In genomic region chr9:37947987-37948386, GRCh38 we compare ENCODE assay signal across 27 cellular contexts. TPM values are rescaled to one million over a fixed set of nuclear protein-coding genes. Genes with fewer than 3 reads are reported as not detected.
DNase-seq lines count a peak whose midpoint lies in the region; ATAC-seq and TF ChIP-seq lines count a peak whose summit lies in the region.
"Had no signal": no experiment of that assay in that cellular context is flagged by ENCODE, and none has a peak within 500 bp of the region (broad histone marks: within the 10 kb centered on the region; RNA-seq: fewer than 3 reads in every experiment).

No MANE protein-coding gene starts in this region.

- H3K4me3 Mint-ChIP-seq in MCF 10A (ENCODE audit: unreplicated experiment), result no peak overlapping the region
- no peak overlapping the region for H3K4me3 Mint-ChIP-seq in neural crest cell
- H3K4me3 Mint-ChIP-seq: activated naive CD8-positive, alpha-beta T cell; activated T-helper 1 cell treated with anti-CD3 and anti-CD28 coated beads, Interleukin-12 subunit alpha, Interleukin-12 subunit beta, Interleukin-2, Interleukin-4 antibody, amounts not matched to agents 30 ng/mL and 10 ng/mL and 1 ng/mL, durations not matched to agents 14 hours and 24 hours and 36 hours; CD8-positive, alpha-beta T cell; memory B cell; WTC11 had no signal

- POLR2A ChIA-PET in MCF 10A (lab: Yijun Ruan, JAX), result interaction anchor here (0.8 kb wide), 1 partner anchor 10 kb away, joined by 4 read pairs; no protein-coding TSS in a partner anchor

- H3K9me3 Mint-ChIP-seq in MCF 10A (ENCODE audit: unreplicated experiment) (no peaks in the 10 kb centered on the region), neural crest cell (no peaks in the 10 kb centered on the region)
- H3K9me3 Mint-ChIP-seq: activated T-helper 1 cell treated with anti-CD3 and anti-CD28 coated beads, Interleukin-12 subunit alpha, Interleukin-12 subunit beta, Interleukin-2, Interleukin-4 antibody, amounts not matched to agents 30 ng/mL and 10 ng/mL and 1 ng/mL, durations not matched to agents 14 hours and 24 hours and 36 hours; CD8-positive, alpha-beta T cell; WTC11 had no signal

- TF ChIP-seq POLR2A in breast epithelium (IDR thresholded peaks at IDR 0.05), result no peak

- H3K4me1 Mint-ChIP-seq in MCF 10A (ENCODE audit: insufficient read depth, unreplicated experiment), result peaks cover 43% of the 10 kb centered on the region
- H3K4me1 Mint-ChIP-seq in neural crest cell, result peaks cover 5% of the 10 kb centered on the region

- H3K36me3 Mint-ChIP-seq in MCF 10A (ENCODE audit: insufficient read depth, unreplicated experiment) (peaks cover 23% of the 10 kb centered on the region), neural crest cell (ENCODE audit: low read depth) (no peaks in the 10 kb centered on the region)
- H3K36me3 Mint-ChIP-seq: CD8-positive, alpha-beta T cell had no signal

- H3K4me3 ChIP-seq in breast epithelium (no peak overlapping the region), HAP-1 (no peak overlapping the region)
- H3K4me3 ChIP-seq: suprapubic skin had no signal

- H3K27ac ChIP-seq in breast epithelium (peak overlapping the region in 1 of 2 donors; percentile 40), epithelial cell of prostate (peak overlapping the region; percentile 32)
- H3K27ac ChIP-seq: 22Rv1, suprapubic skin had no signal

- TF ChIP-seq CTCF in MCF 10A (IDR thresholded peaks at IDR 0.05; ENCODE audit: unreplicated experiment), result no peak
- TF ChIP-seq CTCF in breast epithelium (IDR thresholded peaks at IDR 0.05), result no peak
- TF ChIP-seq CTCF in neural crest cell (conservative IDR thresholded peaks at IDR 0.05), result no peak

- H3K4me1 ChIP-seq in breast epithelium (peaks cover 7 to 12% of the 10 kb centered on the region in 2 donors), HAP-1 (no peaks in the 10 kb centered on the region)

- DNase-seq in MCF 10A (ENCODE audit: unreplicated experiment) (peak; percentile 73), breast epithelium (ENCODE audit: low spot score in 2 of 2) (no peak), epithelial cell of prostate (ENCODE audit: low read depth, low spot score) (no peak), neural crest cell (ENCODE audit: low read depth, low spot score) (no peak), left lobe of liver (ENCODE audit: low spot score) (no peak), HAP-1 (ENCODE audit: low spot score in 2 of 2) (no peak), NCI-H1048 (lab: John Stamatoyannopoulos, UW) (no peak)
- no peak for DNase-seq in activated naive CD4-positive, alpha-beta T cell (lab: John Stamatoyannopoulos, UW)
- DNase-seq: activated CD4-positive, alpha-beta T cell treated with anti-CD3 and anti-CD28 coated beads, Interleukin-2, amount 50 U/mL, for 1 hour; CD8-positive, alpha-beta T cell; effector memory CD4-positive, alpha-beta T cell; islet precursor cell; KBM-7; NCI-H1436 treated with DMSO at 0.1 percent for 48 hours; NCI-H2107; NCI-H446; OCI-M1; SHP77; small intestine; stimulated activated CD4-positive, alpha-beta T cell treated with anti-CD3 and anti-CD28 coated beads, Interleukin-2, amount 100 ng/mL, for 24 hours; T-helper 9 cell had no signal

- H3K36me3 ChIP-seq in breast epithelium, result no peaks in the 10 kb centered on the region
- peaks cover 34% of the 10 kb centered on the region for H3K36me3 ChIP-seq in HAP-1 (replicated peaks)

- H3K27ac Mint-ChIP-seq in MCF 10A (ENCODE audit: low read depth, unreplicated experiment), result no peak overlapping the region
- H3K27ac Mint-ChIP-seq in neural crest cell (ENCODE audit: unreplicated experiment), result peak overlapping the region; percentile 19
- H3K27ac Mint-ChIP-seq: activated naive CD8-positive, alpha-beta T cell; activated T-helper 1 cell treated with anti-CD3 and anti-CD28 coated beads, Interleukin-12 subunit alpha, Interleukin-12 subunit beta, Interleukin-2, Interleukin-4 antibody, amounts not matched to agents 30 ng/mL and 10 ng/mL and 1 ng/mL, durations not matched to agents 14 hours and 24 hours and 36 hours; CD8-positive, alpha-beta T cell; memory B cell; WTC11 had no signal

- H3K27me3 Mint-ChIP-seq in MCF 10A (ENCODE audit: insufficient read depth, unreplicated experiment), result no peaks in the 10 kb centered on the region
- no peaks in the 10 kb centered on the region for H3K27me3 Mint-ChIP-seq in neural crest cell (ENCODE audit: low read depth)
- H3K27me3 Mint-ChIP-seq: activated naive CD8-positive, alpha-beta T cell had no signal

- H3K9me3 ChIP-seq in breast epithelium, result no peaks in the 10 kb centered on the region
- no peaks in the 10 kb centered on the region for H3K9me3 ChIP-seq in HAP-1
- H3K9me3 ChIP-seq: suprapubic skin had no signal

- H3K27me3 ChIP-seq in breast epithelium (no peaks in the 10 kb centered on the region), HAP-1 (ENCODE audit: low read depth) (no peaks in the 10 kb centered on the region)
- H3K27me3 ChIP-seq: suprapubic skin had no signal

- BruUV-seq in MCF 10A (replicated peaks; lab: Mats Ljungman, UMichigan), result no TSS peak

- no peak for ATAC-seq in left lobe of liver
- ATAC-seq: CD8-positive, alpha-beta T cell; WTC11 had no signal

- CTCF ChIA-PET in MCF 10A (lab: Yijun Ruan, JAX), result interaction anchor here (0.6 kb wide), 1 partner anchor 27 kb away, joined by 4 read pairs; no protein-coding TSS in a partner anchor

- intact Hi-C loops in MCF 10A (cut with micrococcal nuclease) (no loop called here), breast epithelium (cut with DNase I; ENCODE audit: low total_unique reads) (no loop called here)

- in situ Hi-C loops in HAP-1 (cut with MboI; ENCODE audit: low sequenced_read_pairs), result no loop called here

RNA-seq across cellular contexts. Expression of gene SLC25A51, which starts 44.1 kb away (rescaled TPM):
- 29.6 and 30.3 TPM in 2 replicates for total RNA-seq in MCF 10A (2022)
- 10 to 100 TPM; 22.5 to 43.7 (median 30.8) TPM for total RNA-seq in breast epithelium
- 32.5 and 33.0 TPM in 2 replicates for total RNA-seq in neural crest cell
- total RNA-seq in left lobe of liver, result 5.6 TPM
